In genomic region chr12:58310828-58311273, GRCh38 we compare ENCODE assay signal across 9 cellular contexts.
DNase-seq lines count a peak whose midpoint lies in the region; ATAC-seq and TF ChIP-seq lines count a peak whose summit lies in the region.
"Had no signal": no experiment of that assay in that cellular context is flagged by ENCODE, and none has a peak within 500 bp of the region (broad histone marks: within the 10 kb centered on the region; RNA-seq: fewer than 3 reads in every experiment).

No MANE protein-coding gene starts in this region.

- intact Hi-C loops in cardiac septum (cut with DNase I), result loop anchor here (10.0 kb wide), 1 partner anchor 336 kb away; no protein-coding TSS in a partner anchor

- DNase-seq in AG09309 (ENCODE audit: low read depth) (peak; percentile 98), SJSA1 (ENCODE audit: low read depth in 1 of 2, low spot score in 2 of 2) (peak; percentile 47 to 92), foreskin melanocyte (peak; percentile 93), HUDEP-2 (lab: John Stamatoyannopoulos, UW; ENCODE audit: unreplicated experiment in 76 of 76) (no peak), cardiac septum (ENCODE audit: low spot score) (no peak), NCI-H2171 (lab: John Stamatoyannopoulos, UW) (no peak)
- DNase-seq in T-helper 2 cell treated with Interferon-gamma antibody and Interleukin-4, amounts not matched to agents 5 μg/mL and 100 μg/mL, for 36 hours (ENCODE audit: low spot score), result no peak

- no peaks in the 10 kb centered on the region for H3K36me3 ChIP-seq in SJSA1

- H3K4me3 Mint-ChIP-seq in T-helper 2 cell treated with Interferon-gamma antibody and Interleukin-4, amounts not matched to agents 5 μg/mL and 100 μg/mL, for 36 hours, result no peak overlapping the region

- H3K27me3 ChIP-seq in SJSA1 (replicated peaks), result no peaks in the 10 kb centered on the region

- H3K27ac Mint-ChIP-seq in T-helper 2 cell treated with Interferon-gamma antibody and Interleukin-4, amounts not matched to agents 5 μg/mL and 100 μg/mL, for 36 hours, result no peak overlapping the region

- peaks cover 43% of the 10 kb centered on the region for H3K4me1 ChIP-seq in SJSA1 (replicated peaks)

- H3K9me3 ChIP-seq in SJSA1 (replicated peaks), result no peaks in the 10 kb centered on the region
- H3K9me3 ChIP-seq: Caco-2 had no signal

- no peaks in the 10 kb centered on the region for H3K27me3 Mint-ChIP-seq in T-helper 2 cell treated with Interferon-gamma antibody and Interleukin-4, amounts not matched to agents 5 μg/mL and 100 μg/mL, for 36 hours (ENCODE audit: low read depth)

- H3K4me1 Mint-ChIP-seq in T-helper 2 cell treated with Interferon-gamma antibody and Interleukin-4, amounts not matched to agents 5 μg/mL and 100 μg/mL, for 36 hours (ENCODE audit: low read depth), result no peaks in the 10 kb centered on the region

- no peak for TF ChIP-seq CTCF in AG09309 (IDR thresholded peaks at IDR 0.05; ENCODE audit: control insufficient read depth, insufficient read depth, low read depth, low read length, missing control alignments)

- H3K4me3 ChIP-seq in AG09309 (ENCODE audit: control insufficient read depth, low read depth, low read length) (no peak overlapping the region), SJSA1 (no peak overlapping the region)

- H3K27ac ChIP-seq in SJSA1, result peak overlapping the region; percentile 87

- ATAC-seq in HG02610 (IDR thresholded peaks at IDR 0.05; ENCODE audit: unreplicated experiment), result peak; percentile 65

- H3K9me3 Mint-ChIP-seq in T-helper 2 cell treated with Interferon-gamma antibody and Interleukin-4, amounts not matched to agents 5 μg/mL and 100 μg/mL, for 36 hours, result no peaks in the 10 kb centered on the region

- no peaks in the 10 kb centered on the region for H3K36me3 Mint-ChIP-seq in T-helper 2 cell treated with Interferon-gamma antibody and Interleukin-4, amounts not matched to agents 5 μg/mL and 100 μg/mL, for 36 hours (ENCODE audit: low read depth)

Comparison
In these comparisons a context has a peak if more than half of its experiments do, and no peak if none do; other contexts are left out.
1. DNase-seq: peak in AG09309 (single experiment), SJSA1 (2 of 2) and foreskin melanocyte (single experiment); none in T-helper 2 cell treated with Interferon-gamma antibody and Interleukin-4, amounts not matched to agents 5 μg/mL and 100 μg/mL, for 36 hours (single experiment), HUDEP-2 (0 of 76), cardiac septum (single experiment) and NCI-H2171 (single experiment).